ENCODE assay signal across 37 cellular contexts in genomic region chr12:46531804-46532203, GRCh38.
DNase-seq lines count a peak whose midpoint lies in the region; ATAC-seq, FAIRE-seq and TF ChIP-seq lines count a peak whose summit lies in the region.
"Had no signal": no experiment of that assay in that cellular context is flagged by ENCODE, and none has a peak within 500 bp of the region (broad histone marks: within the 10 kb centered on the region; RNA-seq: fewer than 3 reads in every experiment).

No MANE protein-coding gene starts in this region.

- BruUV-seq in HCT116 (replicated peaks; lab: Mats Ljungman, UMichigan) = no TSS peak

- H3K79me2 ChIP-seq in HCT116 (ENCODE audit: insufficient read depth, low read length) = no peaks in the 10 kb centered on the region

- intact Hi-C loops in HCT116 (cut with micrococcal nuclease) = no loop called here
- intact Hi-C loops in kidney (cut with DNase I) = no loop called here

- H3K4me1 ChIP-seq in HCT116 (ENCODE audit: control insufficient read depth in 1 of 2, insufficient read depth in 2 of 2, low read length in 2 of 2) (peaks cover 31 to 33% of the 10 kb centered on the region in 2 experiments), kidney (ENCODE audit: control insufficient read depth in 1 of 2, insufficient read depth in 1 of 2, low read depth in 1 of 2, low read length in 2 of 2) (no peaks in the 10 kb centered on the region), mesenchymal stem cell (ENCODE audit: control insufficient read depth, insufficient read depth, low read depth, low read length) (peaks cover 13% of the 10 kb centered on the region)
- H3K4me1 ChIP-seq: BE2C, BLaER1 had no signal

- FAIRE-seq in kidney (lab: Jason Lieb, UNC) = no peak
- FAIRE-seq: A204.1, A549, D721Med had no signal

- H4K91ac ChIP-seq in mesenchymal stem cell (ENCODE audit: low read length) = peak overlapping the region; percentile 43

- H3K4me3 ChIP-seq in HCT116 (replicated peaks in 1 of 2; ENCODE audit: low read depth in 1 of 2, low read length in 2 of 2) = no peak overlapping the region
- H3K4me3 ChIP-seq in kidney (ENCODE audit: low read length in 2 of 2) = no peak overlapping the region
- no peak overlapping the region for H3K4me3 ChIP-seq in mesenchymal stem cell (ENCODE audit: insufficient read depth in 1 of 2, low read depth in 1 of 2, low read length in 2 of 2)
- H3K4me3 ChIP-seq: A549; BLaER1; BLaER1 treated with 17β-estradiol and CSF1 and Interleukin-3, amounts not matched to agents 10 nM and 100 nM had no signal

- no peak for TF ChIP-seq RAD21 in HCT116 (IDR thresholded peaks at IDR 0.05; ENCODE audit: low read depth)

- H3K27me3 ChIP-seq in HCT116 (ENCODE audit: insufficient read depth, low read length) (no peaks in the 10 kb centered on the region), mesenchymal stem cell (ENCODE audit: control insufficient read depth in 1 of 2, insufficient read depth in 1 of 2, low read length in 2 of 2) (no peaks in the 10 kb centered on the region)
- H3K27me3 ChIP-seq: BE2C; BLaER1; BLaER1 treated with 17β-estradiol and CSF1 and Interleukin-3, amounts not matched to agents 10 nM and 100 nM had no signal

- peak overlapping the region; percentile 45 for H2BK120ac ChIP-seq in mesenchymal stem cell (ENCODE audit: low read depth, low read length)

- no peaks in the 10 kb centered on the region for H3K27me3 Mint-ChIP-seq in nephron (ENCODE audit: low read depth)
- H3K27me3 Mint-ChIP-seq: B cell; CD4-positive, alpha-beta memory T cell; CD4-positive, alpha-beta T cell had no signal

- H4K20me1 ChIP-seq in HCT116 (ENCODE audit: insufficient read depth) = no peaks in the 10 kb centered on the region
- H4K20me1 ChIP-seq: BLaER1; BLaER1 treated with 17β-estradiol and CSF1 and Interleukin-3, amounts not matched to agents 10 nM and 100 nM had no signal

- no peak overlapping the region for H3K4me2 ChIP-seq in HCT116 (ENCODE audit: low read length)
- H3K4me2 ChIP-seq in mesenchymal stem cell (ENCODE audit: low read length, poor library complexity, severe bottlenecking) = no peak overlapping the region
- H3K4me2 ChIP-seq: A549; BLaER1; BLaER1 treated with 17β-estradiol and CSF1 and Interleukin-3, amounts not matched to agents 10 nM and 100 nM had no signal

- no peak overlapping the region for H2BK5ac ChIP-seq in mesenchymal stem cell (ENCODE audit: low read depth, low read length, poor library complexity, severe bottlenecking)

- TF ChIP-seq CTCF in HCT116 (IDR thresholded peaks at IDR 0.05 in 2 of 3, conservative IDR thresholded peaks at IDR 0.05 in 1 of 3; ENCODE audit: borderline replicate concordance in 1 of 3, insufficient read depth in 1 of 3, low read depth in 2 of 3, low read length in 2 of 3) (no peak), kidney (IDR thresholded peaks at IDR 0.05; ENCODE audit: borderline replicate concordance, extremely low read depth, insufficient read depth) (no peak), nephron (IDR thresholded peaks at IDR 0.05; ENCODE audit: unreplicated experiment in 3 of 3) (no peak)

- no peak for TF ChIP-seq POLR2A in HCT116 (IDR thresholded peaks at IDR 0.05; ENCODE audit: borderline replicate concordance, extremely low read depth, insufficient read depth, insufficient read length)
- no peak for TF ChIP-seq POLR2A in GM18505 (IDR thresholded peaks at IDR 0.05; ENCODE audit: borderline replicate concordance, extremely low read depth, insufficient read depth, insufficient read length)

- H3K79me1 ChIP-seq in mesenchymal stem cell (replicated peaks; ENCODE audit: low read length, poor library complexity, severe bottlenecking) = peaks cover 2% of the 10 kb centered on the region

- CTCF ChIA-PET in HCT116 (lab: Charles Lee) = no interaction called here

- no peak overlapping the region for H3K14ac ChIP-seq in mesenchymal stem cell (ENCODE audit: low read length in 2 of 2)

- peak overlapping the region; percentile 7 for H4K8ac ChIP-seq in mesenchymal stem cell (ENCODE audit: low read length)

- H3K36me3 ChIP-seq in HCT116 (ENCODE audit: control insufficient read depth in 1 of 2, insufficient read depth in 2 of 2, low read length in 2 of 2) (no peaks in the 10 kb centered on the region), kidney (ENCODE audit: control insufficient read depth in 1 of 2, insufficient read depth in 2 of 2, low read length in 2 of 2) (no peaks in the 10 kb centered on the region), mesenchymal stem cell (ENCODE audit: control insufficient read depth in 1 of 2, insufficient read depth in 2 of 2, low read depth in 1 of 2, low read length in 2 of 2) (no peaks in the 10 kb centered on the region)
- H3K36me3 ChIP-seq: BE2C had no signal

- WGBS in mesenchymal stem cell = 97% methylated on average over 3 of the region's 3 CpGs

- H3K36me3 Mint-ChIP-seq in nephron (ENCODE audit: low read depth) = no peaks in the 10 kb centered on the region
- H3K36me3 Mint-ChIP-seq: CD8-positive, alpha-beta T cell had no signal

- peak overlapping the region in 1 of 2 experiments; percentile 75 for H3K18ac ChIP-seq in mesenchymal stem cell (ENCODE audit: low read depth in 1 of 2, low read length in 2 of 2)

- RAD21 ChIA-PET in HCT116 (lab: Charles Lee; ENCODE audit: low non-redundant PET in 1 of 2, low total read pairs in 2 of 2, uncharacterized antibody in 2 of 2, unreplicated experiment in 2 of 2) = no interaction called here

- ATAC-seq in HCT116 (no peak), GM18505 (IDR thresholded peaks at IDR 0.05; ENCODE audit: unreplicated experiment) (no peak)
- ATAC-seq: A549; CD8-positive, alpha-beta T cell had no signal

- H3K4ac ChIP-seq in mesenchymal stem cell (ENCODE audit: low read depth in 1 of 2, low read length in 2 of 2) = peak overlapping the region in 1 of 2 experiments; percentile 57

- H2BK12ac ChIP-seq in mesenchymal stem cell (ENCODE audit: low read length in 2 of 2) = peak overlapping the region in 1 of 2 experiments; percentile 87

- POLR2A ChIA-PET in HCT116 (lab: Charles Lee) = interaction anchor here (1.2 kb wide), 1 partner anchor 8 kb away, joined by 10 read pairs; no protein-coding TSS in a partner anchor

- peaks cover 48% of the 10 kb centered on the region for H3K4me1 Mint-ChIP-seq in nephron
- H3K4me1 Mint-ChIP-seq: CD4-positive, alpha-beta memory T cell; CD8-positive, alpha-beta memory T cell had no signal

- H3K9me3 ChIP-seq in HCT116 (ENCODE audit: control insufficient read depth in 1 of 2, insufficient read depth in 1 of 2, low read depth in 1 of 2, low read length in 2 of 2) (no peaks in the 10 kb centered on the region), kidney (ENCODE audit: control insufficient read depth in 1 of 2, low read length in 2 of 2) (no peaks in the 10 kb centered on the region), mesenchymal stem cell (ENCODE audit: control insufficient read depth, low read length) (no peaks in the 10 kb centered on the region)
- H3K9me3 ChIP-seq: BE2C had no signal

- no peak overlapping the region for H3K23ac ChIP-seq in mesenchymal stem cell (ENCODE audit: low read length in 2 of 2)

- H2BK15ac ChIP-seq in mesenchymal stem cell (ENCODE audit: low read depth, poor library complexity, severe bottlenecking) = no peak overlapping the region

- H3K27ac Mint-ChIP-seq in nephron = peak overlapping the region in 2 of 3 experiments; percentile 13 to 70
- H3K27ac Mint-ChIP-seq: B cell; CD14-positive monocyte; CD4-positive, alpha-beta memory T cell; CD4-positive, alpha-beta T cell; CD4-positive, CD25-positive, alpha-beta regulatory T cell; CD8-positive, alpha-beta memory T cell; CD8-positive, alpha-beta T cell had no signal

- H3K4me3 Mint-ChIP-seq in nephron = no peak overlapping the region
- H3K4me3 Mint-ChIP-seq: B cell; CD14-positive monocyte; CD4-positive, alpha-beta memory T cell; CD4-positive, alpha-beta T cell; CD4-positive, CD25-positive, alpha-beta regulatory T cell; CD8-positive, alpha-beta memory T cell; CD8-positive, alpha-beta T cell had no signal

- DNase-seq in HCT116 (ENCODE audit: low read depth, low spot score) (no peak), kidney (peak; percentile 61), mesenchymal stem cell (no peak), dermis blood vessel endothelial cell (no peak), NCI-H748 (lab: John Stamatoyannopoulos, UW; ENCODE audit: unreplicated experiment) (no peak)
- no peak for DNase-seq in stimulated activated CD4-positive, alpha-beta T cell treated with anti-CD3 and anti-CD28 coated beads, Interleukin-12 subunit alpha, Interleukin-12 subunit beta, amount 100 ng/mL, for 4 hours
- DNase-seq: 8988T; ACHN; AML-193; BE2C; C1 segment of cervical spinal cord; Caco-2; Calu3; CD4-positive, alpha-beta T cell; CD4-positive, CD25-positive, alpha-beta regulatory T cell; CD8-positive, alpha-beta memory T cell; CD8-positive, alpha-beta T cell; COR-L47; DMS 273 treated with DMSO at 0.1 percent for 48 hours; DMS153; DMS53; DMS79; DMS79 treated with DMSO at 0.1 percent for 48 hours; DND-41; EL had no signal

- no peak overlapping the region for H2AFZ ChIP-seq in HCT116 (ENCODE audit: low read depth, low read length, poor library complexity, severe bottlenecking)
- H2AFZ ChIP-seq in mesenchymal stem cell (ENCODE audit: low read depth, low read length) = no peak overlapping the region

- H3K9me3 Mint-ChIP-seq in nephron = peaks cover 11% of the 10 kb centered on the region

- H3K9me2 ChIP-seq in HCT116 (ENCODE audit: insufficient read depth) = no peaks in the 10 kb centered on the region

- no peak overlapping the region for H2AK5ac ChIP-seq in mesenchymal stem cell (ENCODE audit: low read length, severe bottlenecking)

- H3K9ac ChIP-seq in HCT116 (ENCODE audit: low read length) (no peak overlapping the region), kidney (ENCODE audit: low read length in 2 of 2) (no peak overlapping the region), mesenchymal stem cell (ENCODE audit: low read length) (no peak overlapping the region)
- H3K9ac ChIP-seq: BLaER1; BLaER1 treated with 17β-estradiol and CSF1 and Interleukin-3, amounts not matched to agents 10 nM and 100 nM had no signal

- H3K27ac ChIP-seq in HCT116 (ENCODE audit: low read depth, low read length) = peak overlapping the region; percentile 24; the same call in 1 of the 2 replicates
- no peak overlapping the region for H3K27ac ChIP-seq in kidney (ENCODE audit: low read depth in 2 of 2, low read length in 2 of 2)
- no peak overlapping the region for H3K27ac ChIP-seq in mesenchymal stem cell (ENCODE audit: low read length, poor library complexity, severe bottlenecking)
- H3K27ac ChIP-seq: 22Rv1; BLaER1; BLaER1 treated with 17β-estradiol and CSF1 and Interleukin-3, amounts not matched to agents 10 nM and 100 nM; C4-2B had no signal

TF ChIP-seq in HCT116, 20 proteins besides CTCF, POLR2A, EP300 and RAD21 (continues in another document):
- no peak for TF ChIP-seq CBX3 (IDR thresholded peaks at IDR 0.05; ENCODE audit: low read depth)
- no peak for TF ChIP-seq YY1 (IDR thresholded peaks at IDR 0.05; ENCODE audit: extremely low read depth, insufficient replicate concordance, low read depth, low read length)
- no peak for TF ChIP-seq SRF (IDR thresholded peaks at IDR 0.05; ENCODE audit: low read depth)
- no peak for TF ChIP-seq SP1 (IDR thresholded peaks at IDR 0.05; ENCODE audit: low read depth)
- no peak for TF ChIP-seq EGR1 (IDR thresholded peaks at IDR 0.05; ENCODE audit: low read depth)
- no peak for TF ChIP-seq ELF1 (IDR thresholded peaks at IDR 0.05; ENCODE audit: borderline replicate concordance, low read depth)
- TF ChIP-seq CEBPB (IDR thresholded peaks at IDR 0.05; ENCODE audit: low read depth) = no peak
- no peak for TF ChIP-seq JUND (IDR thresholded peaks at IDR 0.05)
